In genomic region chr18:10230072-10230471, GRCh38 we compare ENCODE assay signal across 12 cellular contexts.
A peak's percentile ranks its signal among the peaks of the same experiment; 100 is the strongest.
DNase-seq lines count a peak whose midpoint lies in the region; ATAC-seq and TF ChIP-seq lines count a peak whose summit lies in the region.
"Had no signal": no experiment of that assay in that cellular context is flagged by ENCODE, and none has a peak within 500 bp of the region (broad histone marks: within the 10 kb centered on the region; RNA-seq: fewer than 3 reads in every experiment).

No MANE protein-coding gene starts in this region.

- no peaks in the 10 kb centered on the region for H4K20me1 ChIP-seq in osteoblast (ENCODE audit: insufficient read depth, low read length)

- H3K4me3 ChIP-seq in choroid plexus epithelial cell (ENCODE audit: low read depth, low read length) = no peak overlapping the region
- no peak overlapping the region for H3K4me3 ChIP-seq in osteoblast (ENCODE audit: insufficient read depth, low read length)
- no peak overlapping the region for H3K4me3 ChIP-seq in left ventricle myocardium inferior
- H3K4me3 ChIP-seq: colonic mucosa had no signal

- CTCF ChIA-PET in activated CD4-positive, alpha-beta memory T cell treated with anti-CD3 and anti-CD28 coated beads for 36 hours (lab: Charles Lee) = no interaction called here
- CTCF ChIA-PET in activated CD4-positive, alpha-beta memory T cell treated with anti-CD3 and anti-CD28 coated beads, Interleukin-2, amount 10 ng/mL, durations not matched to agents 7 days and 5 days (lab: Charles Lee) = no interaction called here

- no peak overlapping the region for H3K4me2 ChIP-seq in osteoblast (ENCODE audit: insufficient read depth, low read length)

- TF ChIP-seq CTCF in choroid plexus epithelial cell (conservative IDR thresholded peaks at IDR 0.05; ENCODE audit: low read depth, low read length) = peak; percentile 26
- peak; percentile 43 for TF ChIP-seq CTCF in osteoblast (IDR thresholded peaks at IDR 0.05; ENCODE audit: extremely low read depth, low read depth, low read length)
- TF ChIP-seq CTCF in left ventricle myocardium inferior (IDR thresholded peaks at IDR 0.05; ENCODE audit: borderline replicate concordance) = no peak

- H3K27me3 Mint-ChIP-seq in activated CD4-positive, alpha-beta memory T cell treated with anti-CD3 and anti-CD28 coated beads for 36 hours = no peaks in the 10 kb centered on the region
- H3K27me3 Mint-ChIP-seq in activated CD4-positive, alpha-beta memory T cell treated with anti-CD3 and anti-CD28 coated beads, Interleukin-2, amount 10 ng/mL, durations not matched to agents 7 days and 5 days = no peaks in the 10 kb centered on the region

- H3K4me3 Mint-ChIP-seq in activated CD4-positive, alpha-beta memory T cell treated with anti-CD3 and anti-CD28 coated beads for 36 hours = no peak overlapping the region
- H3K4me3 Mint-ChIP-seq in activated CD4-positive, alpha-beta memory T cell treated with anti-CD3 and anti-CD28 coated beads, Interleukin-2, amount 10 ng/mL, durations not matched to agents 7 days and 5 days = no peak overlapping the region
- H3K4me3 Mint-ChIP-seq: activated CD4-positive, alpha-beta T cell treated with anti-CD3 and anti-CD28 coated beads, Interleukin-2, amount 10 ng/mL, durations not matched to agents 24 days and 14 days; CD14-positive monocyte had no signal

- no peaks in the 10 kb centered on the region for H3K79me2 ChIP-seq in osteoblast (ENCODE audit: insufficient read depth, low read length)

- ATAC-seq in left colon = no peak

- POLR2A ChIA-PET in activated CD4-positive, alpha-beta memory T cell treated with anti-CD3 and anti-CD28 coated beads for 36 hours (lab: Charles Lee) = no interaction called here
- POLR2A ChIA-PET in activated CD4-positive, alpha-beta memory T cell treated with anti-CD3 and anti-CD28 coated beads, Interleukin-2, amount 10 ng/mL, durations not matched to agents 7 days and 5 days (lab: Charles Lee) = no interaction called here

- H3K36me3 ChIP-seq in osteoblast (ENCODE audit: insufficient read depth, low read length) (no peaks in the 10 kb centered on the region), left ventricle myocardium inferior (no peaks in the 10 kb centered on the region)
- H3K36me3 ChIP-seq: colonic mucosa had no signal

- H3K9me3 ChIP-seq in osteoblast (ENCODE audit: low read depth, low read length) = peaks cover 19% of the 10 kb centered on the region
- peaks cover 14% of the 10 kb centered on the region for H3K9me3 ChIP-seq in left ventricle myocardium inferior (replicated peaks)
- H3K9me3 ChIP-seq: colonic mucosa had no signal

- H2AFZ ChIP-seq in osteoblast (ENCODE audit: low read length) = no peak overlapping the region

- peaks cover under 1% of the 10 kb centered on the region for H3K4me1 ChIP-seq in osteoblast (ENCODE audit: insufficient read depth, low read length)
- H3K4me1 ChIP-seq in left ventricle myocardium inferior = peaks cover 17% of the 10 kb centered on the region
- H3K4me1 ChIP-seq: colonic mucosa had no signal

- DNase-seq in activated CD4-positive, alpha-beta memory T cell treated with anti-CD3 and anti-CD28 coated beads for 36 hours = peak; percentile 9
- DNase-seq in activated CD4-positive, alpha-beta memory T cell treated with anti-CD3 and anti-CD28 coated beads, Interleukin-2, amount 10 ng/mL, durations not matched to agents 7 days and 5 days = no peak
- DNase-seq in NCI-H446 treated with DMSO at 0.1 percent for 48 hours (lab: John Stamatoyannopoulos, UW) (peak; percentile 70), choroid plexus epithelial cell (ENCODE audit: low read depth) (peak; percentile 75), osteoblast (ENCODE audit: insufficient read length, low spot score, missing footprints) (peak; percentile 78), left colon (no peak), left ventricle myocardium inferior (no peak), activated gamma-delta T cell (lab: John Stamatoyannopoulos, UW) (no peak)
- DNase-seq: activated CD4-positive, alpha-beta T cell treated with anti-CD3 and anti-CD28 coated beads, Interleukin-2, amount 10 ng/mL, durations not matched to agents 24 days and 14 days; colonic mucosa; NCI-H510A treated with DMSO at 0.1 percent for 48 hours had no signal

- intact Hi-C loops in activated CD4-positive, alpha-beta memory T cell treated with anti-CD3 and anti-CD28 coated beads for 36 hours (cut with micrococcal nuclease) = no loop called here
- intact Hi-C loops in left colon (cut with DNase I, micrococcal nuclease) (no loop called here), left ventricle myocardium inferior (cut with micrococcal nuclease) (no loop called here)

- no peaks in the 10 kb centered on the region for H3K4me1 Mint-ChIP-seq in activated CD4-positive, alpha-beta memory T cell treated with anti-CD3 and anti-CD28 coated beads for 36 hours (ENCODE audit: low read depth)
- no peaks in the 10 kb centered on the region for H3K4me1 Mint-ChIP-seq in activated CD4-positive, alpha-beta memory T cell treated with anti-CD3 and anti-CD28 coated beads, Interleukin-2, amount 10 ng/mL, durations not matched to agents 7 days and 5 days
- H3K4me1 Mint-ChIP-seq: activated CD4-positive, alpha-beta T cell treated with anti-CD3 and anti-CD28 coated beads, Interleukin-2, amount 10 ng/mL, durations not matched to agents 24 days and 14 days had no signal

- H3K27ac Mint-ChIP-seq in activated CD4-positive, alpha-beta memory T cell treated with anti-CD3 and anti-CD28 coated beads for 36 hours = no peak overlapping the region
- no peak overlapping the region for H3K27ac Mint-ChIP-seq in activated CD4-positive, alpha-beta memory T cell treated with anti-CD3 and anti-CD28 coated beads, Interleukin-2, amount 10 ng/mL, durations not matched to agents 7 days and 5 days
- H3K27ac Mint-ChIP-seq: activated CD4-positive, alpha-beta T cell treated with anti-CD3 and anti-CD28 coated beads, Interleukin-2, amount 10 ng/mL, durations not matched to agents 24 days and 14 days had no signal

- H3K27ac ChIP-seq in osteoblast (ENCODE audit: low read depth, low read length) (no peak overlapping the region), left ventricle myocardium inferior (replicated peaks) (no peak overlapping the region)
- H3K27ac ChIP-seq: colonic mucosa had no signal

- no peaks in the 10 kb centered on the region for H3K36me3 Mint-ChIP-seq in activated CD4-positive, alpha-beta memory T cell treated with anti-CD3 and anti-CD28 coated beads for 36 hours
- H3K36me3 Mint-ChIP-seq in activated CD4-positive, alpha-beta memory T cell treated with anti-CD3 and anti-CD28 coated beads, Interleukin-2, amount 10 ng/mL, durations not matched to agents 7 days and 5 days (ENCODE audit: low read depth) = no peaks in the 10 kb centered on the region

- H3K27me3 ChIP-seq in osteoblast (ENCODE audit: insufficient read depth, low read length) (no peaks in the 10 kb centered on the region), left ventricle myocardium inferior (ENCODE audit: low read depth) (no peaks in the 10 kb centered on the region)
- H3K27me3 ChIP-seq: colonic mucosa had no signal

- H3K9me3 Mint-ChIP-seq in activated CD4-positive, alpha-beta memory T cell treated with anti-CD3 and anti-CD28 coated beads for 36 hours = peaks cover 10% of the 10 kb centered on the region
- peaks cover 7% of the 10 kb centered on the region for H3K9me3 Mint-ChIP-seq in activated CD4-positive, alpha-beta memory T cell treated with anti-CD3 and anti-CD28 coated beads, Interleukin-2, amount 10 ng/mL, durations not matched to agents 7 days and 5 days
- H3K9me3 Mint-ChIP-seq: activated CD4-positive, alpha-beta T cell treated with anti-CD3 and anti-CD28 coated beads, Interleukin-2, amount 10 ng/mL, durations not matched to agents 24 days and 14 days had no signal

Comparison
In these comparisons a context has a peak if more than half of its experiments do, and no peak if none do; other contexts are left out.
1. DNase-seq: peak in activated CD4-positive, alpha-beta memory T cell treated with anti-CD3 and anti-CD28 coated beads for 36 hours (single experiment), NCI-H446 treated with DMSO at 0.1 percent for 48 hours (single experiment), choroid plexus epithelial cell (single experiment) and osteoblast (single experiment); none in activated CD4-positive, alpha-beta memory T cell treated with anti-CD3 and anti-CD28 coated beads, Interleukin-2, amount 10 ng/mL, durations not matched to agents 7 days and 5 days (single experiment), left colon (0 of 2), left ventricle myocardium inferior (single experiment) and activated gamma-delta T cell (single experiment).